1 cellular context compared by ENCODE assay signal in the genomic region with DNA sequence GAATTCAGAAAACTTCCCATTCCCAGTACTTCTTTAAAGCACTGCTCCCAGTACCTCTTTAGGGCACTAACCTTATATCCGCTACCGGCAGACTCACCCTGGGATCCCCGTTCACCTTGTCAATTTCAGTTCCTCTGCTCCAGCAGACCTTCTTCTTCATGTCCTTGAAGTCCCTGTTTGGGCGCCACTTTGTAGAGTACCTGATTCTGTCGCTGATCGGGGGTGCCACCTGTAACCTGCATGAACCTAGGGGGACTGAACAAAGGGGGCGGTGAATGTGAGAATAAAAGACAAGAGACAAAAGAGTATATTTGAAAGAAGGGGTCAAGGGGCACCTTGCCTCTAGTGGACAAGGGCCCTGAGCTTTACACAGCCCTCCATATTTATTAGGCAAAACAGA.
TF ChIP-seq lines count a peak whose summit lies in the region.

No MANE protein-coding gene starts in this region.

TF ChIP-seq in HepG2, 621 proteins besides CTCF, POLR2A, EP300 and RAD21 (continued from another document):
- TF ChIP-seq HMGXB4 (CRISPR knock-in tag; IDR thresholded peaks at IDR 0.05; ENCODE audit: borderline replicate concordance in 1 of 2, low read depth in 1 of 2) (no peak), MLLT10 (CRISPR knock-in tag; IDR thresholded peaks at IDR 0.05) (no peak), NBN (conservative IDR thresholded peaks at IDR 0.05) (no peak), ZFP62 (CRISPR knock-in tag; IDR thresholded peaks at IDR 0.05) (no peak), ZNF101 (CRISPR knock-in tag; IDR thresholded peaks at IDR 0.05; ENCODE audit: borderline replicate concordance, low read depth) (no peak), ZNF740 (CRISPR knock-in tag; IDR thresholded peaks at IDR 0.05) (peak; percentile 72; the same call in 1 of the 2 replicates), POLR2G (IDR thresholded peaks at IDR 0.05; ENCODE audit: low read depth, low read length) (no peak)
- TF ChIP-seq, protein P1, sequence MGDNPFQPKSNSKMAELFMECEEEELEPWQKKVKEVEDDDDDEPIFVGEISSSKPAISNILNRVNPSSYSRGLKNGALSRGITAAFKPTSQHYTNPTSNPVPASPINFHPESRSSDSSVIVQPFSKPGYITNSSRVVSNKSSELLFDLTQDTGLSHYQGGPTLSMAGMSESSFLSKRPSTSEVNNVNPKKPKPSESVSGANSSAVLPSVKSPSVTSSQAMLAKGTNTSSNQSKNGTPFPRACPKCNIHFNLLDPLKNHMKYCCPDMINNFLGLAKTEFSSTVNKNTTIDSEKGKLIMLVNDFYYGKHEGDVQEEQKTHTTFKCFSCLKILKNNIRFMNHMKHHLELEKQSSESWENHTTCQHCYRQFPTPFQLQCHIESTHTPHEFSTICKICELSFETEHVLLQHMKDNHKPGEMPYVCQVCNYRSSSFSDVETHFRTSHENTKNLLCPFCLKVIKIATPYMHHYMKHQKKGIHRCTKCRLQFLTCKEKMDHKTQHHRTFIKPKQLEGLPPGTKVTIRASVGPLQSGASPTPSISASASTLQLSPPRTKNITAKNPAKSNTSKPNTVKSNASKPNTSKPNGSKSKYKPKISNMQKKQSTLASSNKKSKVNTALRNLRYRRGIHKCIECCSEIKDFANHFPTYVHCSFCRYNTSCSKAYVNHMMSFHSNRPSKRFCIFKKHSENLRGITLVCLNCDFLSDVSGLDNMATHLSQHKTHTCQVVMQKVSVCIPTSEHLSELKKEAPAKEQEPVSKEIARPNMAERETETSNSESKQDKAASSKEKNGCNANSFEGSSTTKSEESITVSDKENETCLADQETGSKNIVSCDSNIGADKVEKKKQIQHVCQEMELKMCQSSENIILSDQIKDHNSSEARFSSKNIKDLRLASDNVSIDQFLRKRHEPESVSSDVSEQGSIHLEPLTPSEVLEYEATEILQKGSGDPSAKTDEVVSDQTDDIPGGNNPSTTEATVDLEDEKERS (CRISPR knock-in tag; IDR thresholded peaks at IDR 0.05), result peak; percentile 95
